8 cellular contexts compared by ENCODE assay signal in genomic region chrX:119871599-119872395, GRCh38. TPM values are rescaled to one million over a fixed set of nuclear protein-coding genes. Genes with fewer than 3 reads are reported as not detected.
DNase-seq lines count a peak whose midpoint lies in the region; ATAC-seq and TF ChIP-seq lines count a peak whose summit lies in the region.

Gene NDUFA1, plus strand, starts transcription at chrX:119871832. Its CDS starts 80 bp downstream, at chrX:119871912.
Gene RNF113A, minus strand, starts transcription at chrX:119871733. Its CDS starts 120 bp downstream, at chrX:119871613.

- peak in 1 of 2 donors; percentile 56 for TF ChIP-seq POLR2A in tibial nerve (IDR thresholded peaks at IDR 0.05)

- H3K27me3 ChIP-seq in parathyroid adenoma (ENCODE audit: control insufficient read depth, insufficient read depth, low read length) (no peaks in the 10 kb centered on the region), tibial nerve (no peaks in the 10 kb centered on the region)

- TF ChIP-seq CTCF in GM12864 (IDR thresholded peaks at IDR 0.05; ENCODE audit: low read depth, low read length, missing control alignments) (no peak), parathyroid adenoma (IDR thresholded peaks at IDR 0.05) (no peak), tibial nerve (IDR thresholded peaks at IDR 0.05) (no peak)

- H3K9ac ChIP-seq in parathyroid adenoma, result peak within 1 kb of the TSS; percentile 93

- H3K27ac ChIP-seq in parathyroid adenoma, result peak within 1 kb of the TSS; percentile 99
- H3K27ac ChIP-seq in tibial nerve, result peak within 1 kb of the TSS; percentile 44 to 96 (median 94)

- DNase-seq in GM12864 (ENCODE audit: low read depth), result peak; percentile 70
- DNase-seq in NCI-H1105 treated with DMSO at 0.1 percent for 48 hours (lab: John Stamatoyannopoulos, UW), result peak; percentile 73
- peak; percentile 15 to 74 for DNase-seq in SW 1271 (lab: John Stamatoyannopoulos, UW)
- DNase-seq in activated naive CD8-positive, alpha-beta T cell treated with anti-CD3 and anti-CD28 coated beads, Interleukin-2, amount 50 U/mL, for 16 hours (ENCODE audit: low read depth, low spot score), result peak; percentile 39
- peak; percentile 93 for DNase-seq in Right ventricle myocardium inferior (ENCODE audit: missing footprints)
- DNase-seq in tibial nerve (ENCODE audit: low spot score in 2 of 2), result peak; percentile 60 to 64

- TF ChIP-seq EP300 in tibial nerve (IDR thresholded peaks at IDR 0.05), result peak in 1 of 2 donors; percentile 83

- peaks cover 4% of the 10 kb centered on the region for H3K4me1 ChIP-seq in parathyroid adenoma
- peaks cover 0 to 23% (median 0%) of the 10 kb centered on the region in 4 donors for H3K4me1 ChIP-seq in tibial nerve

- ATAC-seq in HG02642 (IDR thresholded peaks at IDR 0.05; ENCODE audit: poor library complexity, unreplicated experiment), result peak; percentile 94
- peak; percentile 99 for ATAC-seq in Right ventricle myocardium inferior

- peaks cover 6% of the 10 kb centered on the region for H3K79me2 ChIP-seq in parathyroid adenoma

- peak within 1 kb of the TSS; percentile 71 for H3K4me2 ChIP-seq in parathyroid adenoma (ENCODE audit: low read length)

- H3K36me3 ChIP-seq in parathyroid adenoma (ENCODE audit: control insufficient read depth, insufficient read depth, low read length) (no peaks in the 10 kb centered on the region), tibial nerve (peaks cover 0 to 11% (median 0%) of the 10 kb centered on the region in 3 donors)

- H3K4me3 ChIP-seq in GM12864 (ENCODE audit: low read depth, low read length), result peak within 1 kb of the TSS; percentile 87
- peak within 1 kb of the TSS; percentile 89 for H3K4me3 ChIP-seq in parathyroid adenoma (ENCODE audit: low read depth, low read length)
- peak within 1 kb of the TSS; percentile 42 to 67 (median 64) for H3K4me3 ChIP-seq in tibial nerve

- WGBS in tibial nerve, 2 donors, result 1 to 51% methylated on average over 27 to 57 of the region's 62 CpGs

- peak within 1 kb of the TSS; percentile 86 for H2AFZ ChIP-seq in parathyroid adenoma

- intact Hi-C loops in Right ventricle myocardium inferior (cut with DNase I), result loop anchor here (1.0 to 5.0 kb wide), 2 partner anchors 18 to 299 kb away; partner anchors contain the start of gene UBE2A

- H3K9me3 ChIP-seq in parathyroid adenoma (ENCODE audit: control insufficient read depth, low read length), result no peaks in the 10 kb centered on the region
- H3K9me3 ChIP-seq in tibial nerve, result no peaks in the 10 kb centered on the region

RNA-seq across cellular contexts. Expression of gene NDUFA1, which starts in this region (rescaled TPM):
- total RNA-seq in Right ventricle myocardium inferior (683 TPM), tibial nerve (10 to 100 TPM; 36.3 to 50.9 (median 42.7) TPM)

RNA-seq across cellular contexts. Expression of gene RNF113A, which starts in this region (rescaled TPM):
- total RNA-seq in Right ventricle myocardium inferior, result 8.1 TPM
- 10 to 100 TPM in 2 of 4 donors, 1 to 10 TPM in 2; 7.7 to 14.3 (median 10.9) TPM for total RNA-seq in tibial nerve

Comparison
In these comparisons a context has a peak if more than half of its experiments do, and no peak if none do; other contexts are left out.
1. Peak in every context shown above with its lines: DNase-seq, ATAC-seq, H3K4me3 ChIP-seq and H3K27ac ChIP-seq.
2. RNA of gene NDUFA1 (total RNA-seq): 683 TPM in Right ventricle myocardium inferior (single experiment); 36.3 to 50.9 TPM in tibial nerve; every median in the first group is over 10 times any median in the second.
3. DNase-seq: peak in every context shown above with its lines; median percentile 93 in Right ventricle myocardium inferior; 73 in NCI-H1105 treated with DMSO at 0.1 percent for 48 hours; 70 in GM12864; 62 in tibial nerve; 44 in SW 1271; 39 in activated naive CD8-positive, alpha-beta T cell treated with anti-CD3 and anti-CD28 coated beads, Interleukin-2, amount 50 U/mL, for 16 hours.